1 cellular context compared by ENCODE assay signal in the genomic region with DNA sequence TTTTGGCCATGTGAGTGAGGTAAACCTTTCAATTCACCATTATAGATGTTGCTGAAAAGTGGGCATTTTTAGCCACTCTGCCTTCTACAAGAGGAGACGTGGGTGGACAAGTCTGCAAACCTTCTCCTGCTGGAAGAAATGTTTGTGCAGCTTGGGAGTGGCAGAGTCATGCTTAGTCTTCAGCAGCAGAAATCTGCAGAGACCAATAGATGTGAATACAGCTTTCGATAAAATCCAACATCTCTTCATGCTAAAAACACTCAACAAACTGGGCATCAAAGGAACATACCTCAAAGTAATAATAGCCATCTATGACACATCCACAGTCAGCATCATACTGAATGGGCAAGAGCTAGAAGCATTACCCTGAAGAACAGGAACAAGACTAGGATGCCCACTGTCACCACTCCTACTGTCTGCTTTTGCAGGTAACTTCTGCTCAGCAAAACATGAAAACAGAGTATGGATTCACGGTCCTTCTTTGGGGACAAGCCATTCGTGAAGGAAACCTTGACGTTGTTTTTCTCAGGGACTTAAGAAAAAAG.
A peak's percentile ranks its signal among the peaks of the same experiment; 100 is the strongest.
TF ChIP-seq lines count a peak whose summit lies in the region.

No MANE protein-coding gene starts in this region.

TF ChIP-seq in GM12878, 131 proteins besides CTCF, POLR2A, EP300 and RAD21 (continued from another document):
- TF ChIP-seq, protein P1, sequence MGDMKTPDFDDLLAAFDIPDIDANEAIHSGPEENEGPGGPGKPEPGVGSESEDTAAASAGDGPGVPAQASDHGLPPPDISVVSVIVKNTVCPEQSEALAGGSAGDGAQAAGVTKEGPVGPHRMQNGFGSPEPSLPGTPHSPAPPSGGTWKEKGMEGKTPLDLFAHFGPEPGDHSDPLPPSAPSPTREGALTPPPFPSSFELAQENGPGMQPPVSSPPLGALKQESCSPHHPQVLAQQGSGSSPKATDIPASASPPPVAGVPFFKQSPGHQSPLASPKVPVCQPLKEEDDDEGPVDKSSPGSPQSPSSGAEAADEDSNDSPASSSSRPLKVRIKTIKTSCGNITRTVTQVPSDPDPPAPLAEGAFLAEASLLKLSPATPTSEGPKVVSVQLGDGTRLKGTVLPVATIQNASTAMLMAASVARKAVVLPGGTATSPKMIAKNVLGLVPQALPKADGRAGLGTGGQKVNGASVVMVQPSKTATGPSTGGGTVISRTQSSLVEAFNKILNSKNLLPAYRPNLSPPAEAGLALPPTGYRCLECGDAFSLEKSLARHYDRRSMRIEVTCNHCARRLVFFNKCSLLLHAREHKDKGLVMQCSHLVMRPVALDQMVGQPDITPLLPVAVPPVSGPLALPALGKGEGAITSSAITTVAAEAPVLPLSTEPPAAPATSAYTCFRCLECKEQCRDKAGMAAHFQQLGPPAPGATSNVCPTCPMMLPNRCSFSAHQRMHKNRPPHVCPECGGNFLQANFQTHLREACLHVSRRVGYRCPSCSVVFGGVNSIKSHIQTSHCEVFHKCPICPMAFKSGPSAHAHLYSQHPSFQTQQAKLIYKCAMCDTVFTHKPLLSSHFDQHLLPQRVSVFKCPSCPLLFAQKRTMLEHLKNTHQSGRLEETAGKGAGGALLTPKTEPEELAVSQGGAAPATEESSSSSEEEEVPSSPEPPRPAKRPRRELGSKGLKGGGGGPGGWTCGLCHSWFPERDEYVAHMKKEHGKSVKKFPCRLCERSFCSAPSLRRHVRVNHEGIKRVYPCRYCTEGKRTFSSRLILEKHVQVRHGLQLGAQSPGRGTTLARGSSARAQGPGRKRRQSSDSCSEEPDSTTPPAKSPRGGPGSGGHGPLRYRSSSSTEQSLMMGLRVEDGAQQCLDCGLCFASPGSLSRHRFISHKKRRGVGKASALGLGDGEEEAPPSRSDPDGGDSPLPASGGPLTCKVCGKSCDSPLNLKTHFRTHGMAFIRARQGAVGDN (IDR thresholded peaks at IDR 0.05), result peak; percentile 20; the same call in 1 of the 2 replicates
- TF ChIP-seq GABPA (IDR thresholded peaks at IDR 0.05; ENCODE audit: low read depth) (no peak), RBBP5 (conservative IDR thresholded peaks at IDR 0.05) (no peak), CHD4 (IDR thresholded peaks at IDR 0.05) (no peak)
- TF ChIP-seq, protein P2, sequence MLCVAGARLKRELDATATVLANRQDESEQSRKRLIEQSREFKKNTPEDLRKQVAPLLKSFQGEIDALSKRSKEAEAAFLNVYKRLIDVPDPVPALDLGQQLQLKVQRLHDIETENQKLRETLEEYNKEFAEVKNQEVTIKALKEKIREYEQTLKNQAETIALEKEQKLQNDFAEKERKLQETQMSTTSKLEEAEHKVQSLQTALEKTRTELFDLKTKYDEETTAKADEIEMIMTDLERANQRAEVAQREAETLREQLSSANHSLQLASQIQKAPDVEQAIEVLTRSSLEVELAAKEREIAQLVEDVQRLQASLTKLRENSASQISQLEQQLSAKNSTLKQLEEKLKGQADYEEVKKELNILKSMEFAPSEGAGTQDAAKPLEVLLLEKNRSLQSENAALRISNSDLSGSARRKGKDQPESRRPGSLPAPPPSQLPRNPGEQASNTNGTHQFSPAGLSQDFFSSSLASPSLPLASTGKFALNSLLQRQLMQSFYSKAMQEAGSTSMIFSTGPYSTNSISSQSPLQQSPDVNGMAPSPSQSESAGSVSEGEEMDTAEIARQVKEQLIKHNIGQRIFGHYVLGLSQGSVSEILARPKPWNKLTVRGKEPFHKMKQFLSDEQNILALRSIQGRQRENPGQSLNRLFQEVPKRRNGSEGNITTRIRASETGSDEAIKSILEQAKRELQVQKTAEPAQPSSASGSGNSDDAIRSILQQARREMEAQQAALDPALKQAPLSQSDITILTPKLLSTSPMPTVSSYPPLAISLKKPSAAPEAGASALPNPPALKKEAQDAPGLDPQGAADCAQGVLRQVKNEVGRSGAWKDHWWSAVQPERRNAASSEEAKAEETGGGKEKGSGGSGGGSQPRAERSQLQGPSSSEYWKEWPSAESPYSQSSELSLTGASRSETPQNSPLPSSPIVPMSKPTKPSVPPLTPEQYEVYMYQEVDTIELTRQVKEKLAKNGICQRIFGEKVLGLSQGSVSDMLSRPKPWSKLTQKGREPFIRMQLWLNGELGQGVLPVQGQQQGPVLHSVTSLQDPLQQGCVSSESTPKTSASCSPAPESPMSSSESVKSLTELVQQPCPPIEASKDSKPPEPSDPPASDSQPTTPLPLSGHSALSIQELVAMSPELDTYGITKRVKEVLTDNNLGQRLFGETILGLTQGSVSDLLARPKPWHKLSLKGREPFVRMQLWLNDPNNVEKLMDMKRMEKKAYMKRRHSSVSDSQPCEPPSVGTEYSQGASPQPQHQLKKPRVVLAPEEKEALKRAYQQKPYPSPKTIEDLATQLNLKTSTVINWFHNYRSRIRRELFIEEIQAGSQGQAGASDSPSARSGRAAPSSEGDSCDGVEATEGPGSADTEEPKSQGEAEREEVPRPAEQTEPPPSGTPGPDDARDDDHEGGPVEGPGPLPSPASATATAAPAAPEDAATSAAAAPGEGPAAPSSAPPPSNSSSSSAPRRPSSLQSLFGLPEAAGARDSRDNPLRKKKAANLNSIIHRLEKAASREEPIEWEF (IDR thresholded peaks at IDR 0.05; ENCODE audit: insufficient replicate concordance, low read depth, low read length), result no peak
- TF ChIP-seq, protein P3, sequence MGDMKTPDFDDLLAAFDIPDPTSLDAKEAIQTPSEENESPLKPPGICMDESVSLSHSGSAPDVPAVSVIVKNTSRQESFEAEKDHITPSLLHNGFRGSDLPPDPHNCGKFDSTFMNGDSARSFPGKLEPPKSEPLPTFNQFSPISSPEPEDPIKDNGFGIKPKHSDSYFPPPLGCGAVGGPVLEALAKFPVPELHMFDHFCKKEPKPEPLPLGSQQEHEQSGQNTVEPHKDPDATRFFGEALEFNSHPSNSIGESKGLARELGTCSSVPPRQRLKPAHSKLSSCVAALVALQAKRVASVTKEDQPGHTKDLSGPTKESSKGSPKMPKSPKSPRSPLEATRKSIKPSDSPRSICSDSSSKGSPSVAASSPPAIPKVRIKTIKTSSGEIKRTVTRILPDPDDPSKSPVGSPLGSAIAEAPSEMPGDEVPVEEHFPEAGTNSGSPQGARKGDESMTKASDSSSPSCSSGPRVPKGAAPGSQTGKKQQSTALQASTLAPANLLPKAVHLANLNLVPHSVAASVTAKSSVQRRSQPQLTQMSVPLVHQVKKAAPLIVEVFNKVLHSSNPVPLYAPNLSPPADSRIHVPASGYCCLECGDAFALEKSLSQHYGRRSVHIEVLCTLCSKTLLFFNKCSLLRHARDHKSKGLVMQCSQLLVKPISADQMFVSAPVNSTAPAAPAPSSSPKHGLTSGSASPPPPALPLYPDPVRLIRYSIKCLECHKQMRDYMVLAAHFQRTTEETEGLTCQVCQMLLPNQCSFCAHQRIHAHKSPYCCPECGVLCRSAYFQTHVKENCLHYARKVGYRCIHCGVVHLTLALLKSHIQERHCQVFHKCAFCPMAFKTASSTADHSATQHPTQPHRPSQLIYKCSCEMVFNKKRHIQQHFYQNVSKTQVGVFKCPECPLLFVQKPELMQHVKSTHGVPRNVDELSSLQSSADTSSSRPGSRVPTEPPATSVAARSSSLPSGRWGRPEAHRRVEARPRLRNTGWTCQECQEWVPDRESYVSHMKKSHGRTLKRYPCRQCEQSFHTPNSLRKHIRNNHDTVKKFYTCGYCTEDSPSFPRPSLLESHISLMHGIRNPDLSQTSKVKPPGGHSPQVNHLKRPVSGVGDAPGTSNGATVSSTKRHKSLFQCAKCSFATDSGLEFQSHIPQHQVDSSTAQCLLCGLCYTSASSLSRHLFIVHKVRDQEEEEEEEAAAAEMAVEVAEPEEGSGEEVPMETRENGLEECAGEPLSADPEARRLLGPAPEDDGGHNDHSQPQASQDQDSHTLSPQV (IDR thresholded peaks at IDR 0.05), result no peak
